Comparison of ENCODE assay signal across 23 cellular contexts in genomic region chr15:43318990-43319771, GRCh38. TPM values are rescaled to one million over a fixed set of nuclear protein-coding genes. Genes with fewer than 3 reads are reported as not detected.
DNase-seq lines count a peak whose midpoint lies in the region; ATAC-seq, FAIRE-seq and TF ChIP-seq lines count a peak whose summit lies in the region.
"Had no signal": no experiment of that assay in that cellular context is flagged by ENCODE, and none has a peak within 500 bp of the region (broad histone marks: within the 10 kb centered on the region; RNA-seq: fewer than 3 reads in every experiment).

No MANE protein-coding gene starts in this region.

- H3K18ac ChIP-seq in mesendoderm (ENCODE audit: low read length) = no peak overlapping the region

- H3K4me1 ChIP-seq in K562 (replicated peaks in 1 of 2; ENCODE audit: control insufficient read depth in 2 of 2, insufficient read depth in 2 of 2, low read length in 2 of 2) = no peaks in the 10 kb centered on the region; a peak in 1 of 5 replicates
- H3K4me1 ChIP-seq in mesendoderm (ENCODE audit: control insufficient read depth, low read depth, low read length) = no peaks in the 10 kb centered on the region
- H3K4me1 ChIP-seq in thyroid gland = peaks cover 0 to 12% of the 10 kb centered on the region in 2 donors
- H3K4me1 ChIP-seq: BE2C had no signal

- peaks cover 18 to 19% of the 10 kb centered on the region in 2 experiments; a peak in 4 of 5 replicates for H3K27me3 ChIP-seq in K562 (ENCODE audit: control insufficient read depth in 2 of 2, insufficient read depth in 2 of 2, low read length in 2 of 2)
- H3K27me3 ChIP-seq in mesendoderm (ENCODE audit: insufficient read depth, low read length, poor library complexity) = no peaks in the 10 kb centered on the region
- no peaks in the 10 kb centered on the region for H3K27me3 ChIP-seq in thyroid gland
- H3K27me3 ChIP-seq: BE2C had no signal

- no peak overlapping the region for H3K56ac ChIP-seq in mesendoderm (ENCODE audit: low read length)

- no peaks in the 10 kb centered on the region for H3K9me1 ChIP-seq in K562 (ENCODE audit: control insufficient read depth, insufficient read depth, low read length)

- WGBS in K562 (ENCODE audit: insufficient coverage, low coverage, missing lambda C conversion rate) = 1% methylated on average over 4 of the region's 4 CpGs
- WGBS in mesendoderm (ENCODE audit: extremely low coverage, insufficient coverage, low lambda C conversion rate) = no CpG with 5 or more reads among the region's 4 CpGs
- WGBS in thyroid gland, 2 donors = 53 to 58% methylated on average over 4 of the region's 4 CpGs

- H3K9me3 ChIP-seq in K562 (replicated peaks; ENCODE audit: control insufficient read depth, insufficient read depth, low read depth, low read length) = no peaks in the 10 kb centered on the region
- H3K9me3 ChIP-seq in thyroid gland = no peaks in the 10 kb centered on the region
- H3K9me3 ChIP-seq: BE2C had no signal

- ATAC-seq in K562 (peak; percentile 71), Right ventricle myocardium superior (ENCODE audit: poor library complexity) (no peak)

- no peak overlapping the region for H3K27ac ChIP-seq in K562 (ENCODE audit: extremely low read depth, low read depth, low read length)
- H3K27ac ChIP-seq in mesendoderm (ENCODE audit: low read depth, low read length) = no peak overlapping the region
- H3K27ac ChIP-seq in thyroid gland = peak overlapping the region in 1 of 3 donors; percentile 24
- H3K27ac ChIP-seq: GM23248 had no signal

- H3K79me2 ChIP-seq in K562 (ENCODE audit: control insufficient read depth, insufficient read depth, low read length) = no peaks in the 10 kb centered on the region
- no peaks in the 10 kb centered on the region for H3K79me2 ChIP-seq in mesendoderm (ENCODE audit: control insufficient read depth, insufficient read depth, low read length)

- no peak overlapping the region for H3K4ac ChIP-seq in mesendoderm (ENCODE audit: low read depth, low read length)

- no peaks in the 10 kb centered on the region for H4K20me1 ChIP-seq in K562 (replicated peaks; ENCODE audit: control insufficient read depth, insufficient read depth, low read length)

- H2AFZ ChIP-seq in K562 (ENCODE audit: low read depth, low read length) = no peak overlapping the region
- H2AFZ ChIP-seq: GM23248 had no signal

- no peak overlapping the region for H4K8ac ChIP-seq in mesendoderm (ENCODE audit: low read depth, low read length)

- DNase-seq in K562 (ENCODE audit: extremely low read depth in 1 of 4, low spot score in 3 of 4) (no peak), left kidney (ENCODE audit: low read depth, low spot score) (peak; percentile 13), mesendoderm (peak; percentile 22), thyroid gland (no peak), midbrain (lab: John Stamatoyannopoulos, UW) (no peak), Right ventricle myocardium superior (no peak)
- DNase-seq: ACHN; BE2C; C1 segment of cervical spinal cord; CD4-positive, CD25-positive, alpha-beta regulatory T cell; CD8-positive, alpha-beta memory T cell; COR-L47; DMS 273 treated with DMSO at 0.1 percent for 48 hours; DMS53; DND-41; GM23248; H7; IMR-90 had no signal

- H3K79me1 ChIP-seq in mesendoderm (ENCODE audit: low read length) = no peaks in the 10 kb centered on the region

- H3K4me2 ChIP-seq in K562 (ENCODE audit: insufficient read depth, low read length) (no peak overlapping the region), mesendoderm (ENCODE audit: low read length) (no peak overlapping the region)

- no peak overlapping the region for H2BK15ac ChIP-seq in mesendoderm (replicated peaks; ENCODE audit: low read depth)

- H4K5ac ChIP-seq in mesendoderm (ENCODE audit: low read length) = no peak overlapping the region

- no peak overlapping the region for H2AK5ac ChIP-seq in mesendoderm (ENCODE audit: low read length)

- TF ChIP-seq EP300 in K562 (IDR thresholded peaks at IDR 0.05; ENCODE audit: low read length) = no peak

- no peak overlapping the region for H3K9ac ChIP-seq in K562 (ENCODE audit: insufficient read depth in 1 of 2, low read depth in 2 of 2, low read length in 2 of 2)
- H3K9ac ChIP-seq in mesendoderm (ENCODE audit: low read length) = no peak overlapping the region
- H3K9ac ChIP-seq: GM23248 had no signal

- in situ Hi-C loops in K562 (cut with MboI) = no loop called here

- H2BK5ac ChIP-seq in mesendoderm (ENCODE audit: low read length) = no peak overlapping the region

- no TSS peak for BruUV-seq in K562 (replicated peaks; lab: Mats Ljungman, UMichigan)

- FAIRE-seq in K562 (lab: Jason Lieb, UNC) = no peak
- FAIRE-seq: A204.1, G401.6, GM12891, GM19239, HTR-8/SVneo had no signal

- CTCF ChIA-PET in K562 (lab: Yijun Ruan, JAX; ENCODE audit: low intra/inter-chr PET ratio) = no interaction called here

- no peak for TF ChIP-seq RAD21 in K562 (CRISPR knock-in tag; conservative IDR thresholded peaks at IDR 0.05 in 1 of 2, IDR thresholded peaks at IDR 0.05 in 1 of 2)

- H3K36me3 ChIP-seq in K562 (ENCODE audit: control insufficient read depth, insufficient read depth, low read length) (no peaks in the 10 kb centered on the region), mesendoderm (ENCODE audit: control insufficient read depth, insufficient read depth, low read length) (no peaks in the 10 kb centered on the region), thyroid gland (no peaks in the 10 kb centered on the region)
- H3K36me3 ChIP-seq: BE2C had no signal

- H2BK120ac ChIP-seq in mesendoderm (ENCODE audit: low read depth, low read length) = no peak overlapping the region

- intact Hi-C loops in K562 (cut with micrococcal nuclease) = no loop called here
- intact Hi-C loops in thyroid gland (cut with DNase I) = no loop called here
- intact Hi-C loops in Right ventricle myocardium superior (cut with DNase I) = no loop called here

- TF ChIP-seq POLR2A in K562 (conservative IDR thresholded peaks at IDR 0.05) = no peak
- no peak for TF ChIP-seq POLR2A in thyroid gland (IDR thresholded peaks at IDR 0.05)

- H3K4me3 ChIP-seq in K562 (no peak overlapping the region), mesendoderm (ENCODE audit: low read length) (no peak overlapping the region), thyroid gland (replicated peaks in 1 of 3) (no peak overlapping the region)
- H3K4me3 ChIP-seq: GM23248 had no signal

- POLR2A ChIA-PET in K562 (lab: Yijun Ruan, JAX) = interaction anchor here (0.6 to 2.2 kb wide), 5 partner anchors 8 to 169 kb away, joined by 3 to 7 read pairs (median 3); no protein-coding TSS in a partner anchor

- no peak overlapping the region for H3K23ac ChIP-seq in mesendoderm (ENCODE audit: low read length)

- TF ChIP-seq CTCF in K562 (IDR thresholded peaks at IDR 0.05 in 2 of 3, conservative IDR thresholded peaks at IDR 0.05 in 1 of 3; ENCODE audit: insufficient read depth in 2 of 3, low read depth in 1 of 3, low read length in 3 of 3) (0 out of 6 replicates have a peak, but pooled peaks of 1 of the 3 experiments have one; percentile 12), thyroid gland (IDR thresholded peaks at IDR 0.05) (no peak)

RNA-seq across cellular contexts. Expression of gene LCMT2, which starts 11.2 kb away (rescaled TPM):
- 25.3 and 38.0 TPM in 2 replicates for total RNA-seq in K562 (2011; cell fraction: chromatin; rRNA removed; ENCODE audit: low replicate concordance)
- total RNA-seq in K562 (2011; cell fraction: nucleolus; rRNA removed) = 27.9 and 30.5 TPM in 2 replicates
- total RNA-seq in K562 (2011; cell fraction: nucleoplasm; rRNA removed) = 25.0 and 31.9 TPM in 2 replicates
- total RNA-seq in K562 (2014; rRNA removed) (7.8 and 11.8 TPM in 2 replicates), K562 (2014; rRNA removed; fragmentation: Illumina TruSeq; extraction: Trizol) (16.5 and 18.6 TPM in 2 replicates), K562 (2015; rRNA removed; fragmentation: Illumina TruSeq; extraction: Trizol) (19.6 and 21.8 TPM in 2 replicates), K562 (2021) (15.2 and 16.0 TPM in 2 replicates), thyroid gland (10 to 100 TPM in 1 of 4 donors, 1 to 10 TPM in 3; 5.8 to 14.1 (median 6.5) TPM), Right ventricle myocardium superior (4.8 TPM)
- polyA plus RNA-seq in K562 (2011; rRNA removed) (14.9 and 22.3 TPM in 2 replicates), K562 (2014; fragmentation: Illumina TruSeq; extraction: Trizol) (15.3 and 18.2 TPM in 2 replicates), K562 (2014; fragmentation: Nextera tagmentation; extraction: Ambion mirVana) (1 to 10 TPM; 2.5 to 2.9 TPM), K562 (2014; rRNA removed) (12.7 and 14.2 TPM in 2 replicates)
- 10.0 and 10.4 TPM in 2 replicates for polyA plus RNA-seq in K562 (2011; cell fraction: cytosol; rRNA removed)
- polyA plus RNA-seq in K562 (2011; cell fraction: nucleus; rRNA removed) = 10.6 and 12.0 TPM in 2 replicates
- 8.2 and 11.1 TPM in 2 replicates for polyA plus RNA-seq in K562 (2012)
- 36.0 and 43.0 TPM in 2 replicates for polyA minus RNA-seq in K562 (2011; rRNA and poly(A)+ RNA removed)
- 8.3 and 13.5 TPM in 2 replicates for polyA minus RNA-seq in K562 (2011; cell fraction: cytosol; rRNA and poly(A)+ RNA removed)
- 18.3 and 36.4 TPM in 2 replicates for polyA minus RNA-seq in K562 (2011; cell fraction: nucleus; rRNA and poly(A)+ RNA removed)
- 6.6 TPM for polyA plus RNA-seq in mesendoderm (2013, experiment 1 of 2)
- polyA plus RNA-seq in mesendoderm (2013, experiment 2 of 2) = 6.7 TPM

RNA-seq across cellular contexts. Expression of gene TGM7, which starts 17.1 kb away (rescaled TPM):
- not detected in 2 replicates for total RNA-seq in K562 (2011; cell fraction: chromatin; rRNA removed; ENCODE audit: low replicate concordance)
- total RNA-seq in K562 (2011; cell fraction: nucleolus; rRNA removed) = not detected in 2 replicates
- total RNA-seq in K562 (2011; cell fraction: nucleoplasm; rRNA removed) = not detected in 2 replicates
- total RNA-seq in K562 (2014; rRNA removed) = not detected in 2 replicates
- not detected in 2 replicates for total RNA-seq in K562 (2014; rRNA removed; fragmentation: Illumina TruSeq; extraction: Trizol)
- total RNA-seq in K562 (2015; rRNA removed; fragmentation: Illumina TruSeq; extraction: Trizol) = not detected in 2 replicates
- not detected in 2 replicates for total RNA-seq in K562 (2021)
- polyA plus RNA-seq in K562 (2011; rRNA removed) = not detected in 2 replicates
- polyA plus RNA-seq in K562 (2011; cell fraction: cytosol; rRNA removed) = not detected in 2 replicates
- not detected in 2 replicates for polyA plus RNA-seq in K562 (2011; cell fraction: nucleus; rRNA removed)
- not detected in 2 replicates for polyA plus RNA-seq in K562 (2012)
- polyA plus RNA-seq in K562 (2014; fragmentation: Illumina TruSeq; extraction: Trizol) = not detected in 2 replicates
- not detected for polyA plus RNA-seq in K562 (2014; fragmentation: Nextera tagmentation; extraction: Ambion mirVana)
- polyA plus RNA-seq in K562 (2014; rRNA removed) = not detected in 2 replicates
- not detected in 2 replicates for polyA minus RNA-seq in K562 (2011; rRNA and poly(A)+ RNA removed)
- not detected in 2 replicates for polyA minus RNA-seq in K562 (2011; cell fraction: cytosol; rRNA and poly(A)+ RNA removed)
- polyA minus RNA-seq in K562 (2011; cell fraction: nucleus; rRNA and poly(A)+ RNA removed) = not detected in 2 replicates
- not detected for polyA plus RNA-seq in mesendoderm (2013, experiment 1 of 2)
- 0.08 TPM for polyA plus RNA-seq in mesendoderm (2013, experiment 2 of 2)
- not detected for total RNA-seq in thyroid gland
- not detected for total RNA-seq in Right ventricle myocardium superior
- total RNA-seq: CD4-positive, CD25-positive, alpha-beta regulatory T cell; CD8-positive, alpha-beta memory T cell; GM23248; H7; IMR-90 had no signal
- polyA plus RNA-seq: CD4-positive, CD25-positive, alpha-beta regulatory T cell; CD8-positive, alpha-beta memory T cell; GM23248; IMR-90 had no signal

RNA-seq across cellular contexts. Expression of gene ZSCAN29, which starts 51.7 kb away (rescaled TPM):
- 25.5 and 29.4 TPM in 2 replicates for total RNA-seq in K562 (2011; cell fraction: chromatin; rRNA removed; ENCODE audit: low replicate concordance)
- 16.5 and 18.6 TPM in 2 replicates for total RNA-seq in K562 (2011; cell fraction: nucleolus; rRNA removed)
- total RNA-seq in K562 (2011; cell fraction: nucleoplasm; rRNA removed) = 21.4 and 23.8 TPM in 2 replicates
- total RNA-seq in K562 (2014; rRNA removed) = 28.6 and 30.0 TPM in 2 replicates
- 20.8 and 21.6 TPM in 2 replicates for total RNA-seq in K562 (2014; rRNA removed; fragmentation: Illumina TruSeq; extraction: Trizol)
- 26.0 and 28.1 TPM in 2 replicates for total RNA-seq in K562 (2015; rRNA removed; fragmentation: Illumina TruSeq; extraction: Trizol)
- total RNA-seq in K562 (2021) = 24.4 and 28.0 TPM in 2 replicates
- 10.9 and 13.2 TPM in 2 replicates for polyA plus RNA-seq in K562 (2011; rRNA removed)
- 8.4 and 8.8 TPM in 2 replicates for polyA plus RNA-seq in K562 (2011; cell fraction: cytosol; rRNA removed)
- polyA plus RNA-seq in K562 (2011; cell fraction: nucleus; rRNA removed) = 14.9 and 21.4 TPM in 2 replicates
- 13.8 and 14.5 TPM in 2 replicates for polyA plus RNA-seq in K562 (2012)
- 16.8 and 19.0 TPM in 2 replicates for polyA plus RNA-seq in K562 (2014; fragmentation: Illumina TruSeq; extraction: Trizol)
- 1 to 10 TPM; 2.5 to 2.7 TPM for polyA plus RNA-seq in K562 (2014; fragmentation: Nextera tagmentation; extraction: Ambion mirVana)
- 19.3 and 19.7 TPM in 2 replicates for polyA plus RNA-seq in K562 (2014; rRNA removed)
- 15.0 and 16.3 TPM in 2 replicates for polyA minus RNA-seq in K562 (2011; rRNA and poly(A)+ RNA removed)
- 9.3 and 16.0 TPM in 2 replicates for polyA minus RNA-seq in K562 (2011; cell fraction: cytosol; rRNA and poly(A)+ RNA removed)
- polyA minus RNA-seq in K562 (2011; cell fraction: nucleus; rRNA and poly(A)+ RNA removed) = 12.7 and 16.0 TPM in 2 replicates
- polyA plus RNA-seq in mesendoderm (2013, experiment 1 of 2) = 15.8 TPM
- 16.0 TPM for polyA plus RNA-seq in mesendoderm (2013, experiment 2 of 2)
- 10 to 100 TPM; 18.2 to 22.6 (median 20.3) TPM for total RNA-seq in thyroid gland
- total RNA-seq in Right ventricle myocardium superior = 11.7 TPM

RNA-seq across cellular contexts. Expression of gene TUBGCP4, which starts 51.7 kb away (rescaled TPM):
- 77.2 and 87.0 TPM in 2 replicates for total RNA-seq in K562 (2011; cell fraction: chromatin; rRNA removed; ENCODE audit: low replicate concordance)
- 47.2 and 55.4 TPM in 2 replicates for total RNA-seq in K562 (2011; cell fraction: nucleolus; rRNA removed)
- 49.6 and 65.5 TPM in 2 replicates for total RNA-seq in K562 (2011; cell fraction: nucleoplasm; rRNA removed)
- total RNA-seq in K562 (2014; rRNA removed) (29.6 and 33.3 TPM in 2 replicates), K562 (2014; rRNA removed; fragmentation: Illumina TruSeq; extraction: Trizol) (27.9 and 29.4 TPM in 2 replicates), K562 (2015; rRNA removed; fragmentation: Illumina TruSeq; extraction: Trizol) (26.5 and 29.5 TPM in 2 replicates), K562 (2021) (50.2 and 52.1 TPM in 2 replicates), thyroid gland (10 to 100 TPM; 10.7 to 23.6 (median 17.6) TPM), Right ventricle myocardium superior (11.1 TPM)
- polyA plus RNA-seq in K562 (2011; rRNA removed) (30.6 and 40.2 TPM in 2 replicates), K562 (2014; fragmentation: Illumina TruSeq; extraction: Trizol) (34.7 and 40.1 TPM in 2 replicates), K562 (2014; fragmentation: Nextera tagmentation; extraction: Ambion mirVana) (10 to 100 TPM; 10.7 to 13.1 TPM), K562 (2014; rRNA removed) (31.1 and 31.3 TPM in 2 replicates)
- 21.7 and 24.4 TPM in 2 replicates for polyA plus RNA-seq in K562 (2011; cell fraction: cytosol; rRNA removed)
- 30.1 and 37.8 TPM in 2 replicates for polyA plus RNA-seq in K562 (2011; cell fraction: nucleus; rRNA removed)
- polyA plus RNA-seq in K562 (2012) = 21.1 and 23.9 TPM in 2 replicates
- polyA minus RNA-seq in K562 (2011; rRNA and poly(A)+ RNA removed) = 43.5 and 50.6 TPM in 2 replicates
- polyA minus RNA-seq in K562 (2011; cell fraction: cytosol; rRNA and poly(A)+ RNA removed) = 40.1 and 45.2 TPM in 2 replicates
- polyA minus RNA-seq in K562 (2011; cell fraction: nucleus; rRNA and poly(A)+ RNA removed) = 44.8 and 56.8 TPM in 2 replicates
- polyA plus RNA-seq in mesendoderm (2013, experiment 1 of 2) = 12.0 TPM
- polyA plus RNA-seq in mesendoderm (2013, experiment 2 of 2) = 11.8 TPM

RNA-seq across cellular contexts. Expression of gene TGM5, which starts 52.5 kb away (rescaled TPM):
- 0.12 TPM in 1 of 2 replicates, not detected in the other for total RNA-seq in K562 (2011; cell fraction: chromatin; rRNA removed; ENCODE audit: low replicate concordance)
- total RNA-seq in K562 (2011; cell fraction: nucleolus; rRNA removed) = not detected in 2 replicates
- total RNA-seq in K562 (2011; cell fraction: nucleoplasm; rRNA removed) = not detected in 2 replicates
- total RNA-seq in K562 (2014; rRNA removed) (not detected in 2 replicates), K562 (2014; rRNA removed; fragmentation: Illumina TruSeq; extraction: Trizol) (not detected in 2 replicates), K562 (2015; rRNA removed; fragmentation: Illumina TruSeq; extraction: Trizol) (0.07 and 0.15 TPM in 2 replicates), K562 (2021) (not detected in 2 replicates), thyroid gland (not detected), Right ventricle myocardium superior (not detected)
- polyA plus RNA-seq in K562 (2011; rRNA removed) (0.07 TPM in 1 of 2 replicates, not detected in the other), K562 (2014; fragmentation: Illumina TruSeq; extraction: Trizol) (not detected in 2 replicates), K562 (2014; fragmentation: Nextera tagmentation; extraction: Ambion mirVana) (under 1 TPM; 0.03 to 0.10 TPM), K562 (2014; rRNA removed) (not detected in 2 replicates)
- 0.12 and 0.15 TPM in 2 replicates for polyA plus RNA-seq in K562 (2011; cell fraction: cytosol; rRNA removed)
- 0.06 and 0.07 TPM in 2 replicates for polyA plus RNA-seq in K562 (2011; cell fraction: nucleus; rRNA removed)
- polyA plus RNA-seq in K562 (2012) = 0.03 TPM in 1 of 2 replicates, not detected in the other
- polyA minus RNA-seq in K562 (2011; rRNA and poly(A)+ RNA removed) = not detected in 2 replicates
- not detected in 2 replicates for polyA minus RNA-seq in K562 (2011; cell fraction: cytosol; rRNA and poly(A)+ RNA removed)
- polyA minus RNA-seq in K562 (2011; cell fraction: nucleus; rRNA and poly(A)+ RNA removed) = 0.22 TPM in 1 of 2 replicates, not detected in the other
- not detected for polyA plus RNA-seq in mesendoderm (2013, experiment 1 of 2)
- polyA plus RNA-seq in mesendoderm (2013, experiment 2 of 2) = 0.03 TPM
- total RNA-seq: CD4-positive, CD25-positive, alpha-beta regulatory T cell; GM23248; H7; IMR-90 had no signal
- polyA plus RNA-seq: CD4-positive, CD25-positive, alpha-beta regulatory T cell; CD8-positive, alpha-beta memory T cell; GM23248; IMR-90 had no signal

Comparison
In these comparisons a context has a peak if more than half of its experiments do, and no peak if none do; other contexts are left out.
1. DNase-seq: peak in left kidney (single experiment) and mesendoderm (single experiment); none in K562 (0 of 4), thyroid gland (0 of 2), midbrain (single experiment) and Right ventricle myocardium superior (single experiment).